In genomic region chr17:17922198-17922901, GRCh38 we compare ENCODE assay signal across 13 cellular contexts. TPM values are rescaled to one million over a fixed set of nuclear protein-coding genes. Genes with fewer than 3 reads are reported as not detected.
DNase-seq lines count a peak whose midpoint lies in the region; ATAC-seq and TF ChIP-seq lines count a peak whose summit lies in the region.
"Had no signal": no experiment of that assay in that cellular context is flagged by ENCODE, and none has a peak within 500 bp of the region (broad histone marks: within the 10 kb centered on the region; RNA-seq: fewer than 3 reads in every experiment).

No MANE protein-coding gene starts in this region.

- H3K4me3 ChIP-seq in SK-N-SH (ENCODE audit: low read depth in 2 of 2, low read length in 1 of 2) (no peak overlapping the region), fibroblast of lung (replicated peaks in 1 of 4; ENCODE audit: control extremely low read depth in 1 of 4, insufficient read depth in 1 of 4, low read depth in 3 of 4, low read length in 4 of 4) (no peak overlapping the region), parathyroid adenoma (ENCODE audit: low read depth, low read length) (no peak overlapping the region)
- H3K4me3 ChIP-seq: thoracic aorta had no signal

- DNase-seq in DMS79 (lab: John Stamatoyannopoulos, UW) (peak; percentile 10), SK-N-SH (no peak), fibroblast of lung (ENCODE audit: low read depth in 2 of 2) (no peak), DMS53 (lab: John Stamatoyannopoulos, UW) (no peak), NK-92 (lab: John Stamatoyannopoulos, UW; ENCODE audit: unreplicated experiment) (no peak)
- DNase-seq in stimulated activated CD4-positive, alpha-beta T cell treated with anti-CD3 and anti-CD28 coated beads, Interleukin-1b, Interleukin-23, amount 100 ng/mL, for 48 hours: no peak
- DNase-seq: activated CD4-positive, alpha-beta T cell treated with anti-CD3 and anti-CD28 coated beads for 1 hour; effector CD4-positive, alpha-beta T cell; H7 had no signal

- H3K9me3 ChIP-seq in SK-N-SH (no peaks in the 10 kb centered on the region), fibroblast of lung (ENCODE audit: control insufficient read depth, insufficient read depth, low read depth, low read length) (no peaks in the 10 kb centered on the region), parathyroid adenoma (ENCODE audit: control insufficient read depth, low read length) (no peaks in the 10 kb centered on the region)
- H3K9me3 ChIP-seq: neutrophil, thoracic aorta had no signal

- no peak for ATAC-seq in GM21737 (IDR thresholded peaks at IDR 0.05; ENCODE audit: unreplicated experiment)

- no peak for TF ChIP-seq EP300 in SK-N-SH (IDR thresholded peaks at IDR 0.05; ENCODE audit: borderline replicate concordance in 1 of 2, low read depth in 1 of 2, low read length in 1 of 2)

- H3K4me1 ChIP-seq in SK-N-SH (ENCODE audit: control insufficient read depth in 1 of 2, insufficient read depth in 2 of 2, low read depth in 1 of 2, low read length in 1 of 2): peaks cover 15 to 38% of the 10 kb centered on the region in 2 experiments; a peak in 3 of 4 replicates
- H3K4me1 ChIP-seq in fibroblast of lung (ENCODE audit: control insufficient read depth, extremely low read depth, insufficient read depth, low read length): peaks cover 32% of the 10 kb centered on the region
- H3K4me1 ChIP-seq in parathyroid adenoma: peaks cover 17% of the 10 kb centered on the region

- H3K79me2 ChIP-seq in SK-N-SH (ENCODE audit: insufficient read depth) (peaks cover 76% of the 10 kb centered on the region), fibroblast of lung (ENCODE audit: control insufficient read depth, insufficient read depth, low read length) (peaks cover 13% of the 10 kb centered on the region), parathyroid adenoma (peaks cover 27% of the 10 kb centered on the region)

- peak overlapping the region; percentile 80 to 96 for H3K27ac ChIP-seq in SK-N-SH (ENCODE audit: low read depth in 2 of 2, low read length in 1 of 2)
- peak overlapping the region; percentile 66 for H3K27ac ChIP-seq in fibroblast of lung (ENCODE audit: insufficient read depth, low read length)
- H3K27ac ChIP-seq in parathyroid adenoma: peak overlapping the region; percentile 70
- H3K27ac ChIP-seq: neutrophil had no signal

- 87% methylated on average over 9 of the region's 9 CpGs for WGBS in SK-N-SH (ENCODE audit: low lambda C conversion rate)

- TF ChIP-seq CTCF in SK-N-SH (IDR thresholded peaks at IDR 0.05): no peak
- no peak for TF ChIP-seq CTCF in fibroblast of lung (conservative IDR thresholded peaks at IDR 0.05 in 1 of 2, IDR thresholded peaks at IDR 0.05 in 1 of 2; ENCODE audit: low read depth in 1 of 2, low read length in 2 of 2)
- TF ChIP-seq CTCF in parathyroid adenoma (IDR thresholded peaks at IDR 0.05): no peak

- H2AFZ ChIP-seq in SK-N-SH (ENCODE audit: low read depth) (no peak overlapping the region), fibroblast of lung (ENCODE audit: low read length) (no peak overlapping the region), parathyroid adenoma (peak overlapping the region; percentile 3)

- peaks cover 35% of the 10 kb centered on the region for H3F3A ChIP-seq in SK-N-SH (replicated peaks; ENCODE audit: insufficient read depth)

- TF ChIP-seq RAD21 in SK-N-SH (IDR thresholded peaks at IDR 0.05; ENCODE audit: low read length): no peak

- H3K27me3 ChIP-seq in SK-N-SH (ENCODE audit: insufficient read depth) (no peaks in the 10 kb centered on the region), fibroblast of lung (ENCODE audit: control insufficient read depth, insufficient read depth, low read length) (no peaks in the 10 kb centered on the region), parathyroid adenoma (ENCODE audit: control insufficient read depth, insufficient read depth, low read length) (no peaks in the 10 kb centered on the region)
- H3K27me3 ChIP-seq: neutrophil had no signal

- POLR2A ChIA-PET in SK-N-SH (lab: Yijun Ruan, JAX): no interaction called here

- no peaks in the 10 kb centered on the region for H4K20me1 ChIP-seq in SK-N-SH (ENCODE audit: insufficient read depth)
- H4K20me1 ChIP-seq in fibroblast of lung (ENCODE audit: control insufficient read depth, extremely low read depth, insufficient read depth, low read length): no peaks in the 10 kb centered on the region

- H3K9me2 ChIP-seq in SK-N-SH: no peaks in the 10 kb centered on the region

- peak overlapping the region; percentile 18; the same call in 1 of the 2 replicates for H3K9ac ChIP-seq in SK-N-SH
- peak overlapping the region; percentile 16 for H3K9ac ChIP-seq in fibroblast of lung (ENCODE audit: insufficient read depth, low read length)
- H3K9ac ChIP-seq in parathyroid adenoma: no peak overlapping the region

- H3K4me2 ChIP-seq in SK-N-SH (peak overlapping the region; percentile 67; the same call in 1 of the 2 replicates), fibroblast of lung (ENCODE audit: extremely low read depth, insufficient read depth, low read length) (no peak overlapping the region), parathyroid adenoma (ENCODE audit: low read length) (peak overlapping the region; percentile 22)

- H3K36me3 ChIP-seq in SK-N-SH (replicated peaks in 1 of 2; ENCODE audit: control insufficient read depth in 1 of 2, insufficient read depth in 2 of 2, low read length in 1 of 2) (no peaks in the 10 kb centered on the region), fibroblast of lung (ENCODE audit: control insufficient read depth, insufficient read depth, low read length) (no peaks in the 10 kb centered on the region), parathyroid adenoma (ENCODE audit: control insufficient read depth, insufficient read depth, low read length) (no peaks in the 10 kb centered on the region)
- H3K36me3 ChIP-seq: neutrophil, thoracic aorta had no signal

- CTCF ChIA-PET in SK-N-SH (lab: Yijun Ruan, JAX): interaction anchor here (0.8 to 6.0 kb wide), 6 partner anchors 20 to 172 kb away, joined by 3 to 158 read pairs (median 20); no protein-coding TSS in a partner anchor

TF ChIP-seq in SK-N-SH, 30 proteins besides CTCF, POLR2A, EP300 and RAD21 (continues in another document):
- no peak for TF ChIP-seq MXI1 (IDR thresholded peaks at IDR 0.05; ENCODE audit: low read depth, low read length)
- TF ChIP-seq REST (IDR thresholded peaks at IDR 0.05; ENCODE audit: low read depth, low read length): no peak
- TF ChIP-seq RFX5 (IDR thresholded peaks at IDR 0.05; ENCODE audit: low read length): no peak
- no peak for TF ChIP-seq EZH2phosphoT487 (IDR thresholded peaks at IDR 0.05; ENCODE audit: borderline replicate concordance, low read depth)
- TF ChIP-seq NFIC (IDR thresholded peaks at IDR 0.05; ENCODE audit: borderline replicate concordance): no peak
- TF ChIP-seq MEF2A (IDR thresholded peaks at IDR 0.05; ENCODE audit: borderline replicate concordance, low read depth): no peak
- TF ChIP-seq GABPA (IDR thresholded peaks at IDR 0.05; ENCODE audit: low read depth): no peak
- no peak for TF ChIP-seq POLR2AphosphoS5 (IDR thresholded peaks at IDR 0.05; ENCODE audit: low read depth, low read length)
- TF ChIP-seq TEAD4 (IDR thresholded peaks at IDR 0.05; ENCODE audit: borderline replicate concordance, insufficient read depth): no peak
- TF ChIP-seq FOXM1 (IDR thresholded peaks at IDR 0.05; ENCODE audit: low read depth): no peak
- no peak for TF ChIP-seq RXRA (IDR thresholded peaks at IDR 0.05; ENCODE audit: borderline replicate concordance, low read depth)
- no peak for TF ChIP-seq RCOR1 (IDR thresholded peaks at IDR 0.05; ENCODE audit: low read length)

RNA-seq across cellular contexts. Expression of gene TOM1L2, which starts 49.9 kb away (rescaled TPM):
- 85.4 and 91.7 TPM in 2 replicates for polyA plus RNA-seq in SK-N-SH (2012; rRNA removed)
- polyA plus RNA-seq in SK-N-SH (2012; cell fraction: cytosol; rRNA removed): 44.8 and 62.7 TPM in 2 replicates
- polyA plus RNA-seq in SK-N-SH (2012; cell fraction: nucleus; rRNA removed): 250 and 259 TPM in 2 replicates
- 15.7 and 33.9 TPM in 2 replicates for total RNA-seq in fibroblast of lung
- polyA plus RNA-seq in fibroblast of lung: 35.9 and 47.4 TPM in 2 replicates
- 34.3 and 40.2 TPM in 2 replicates for polyA plus RNA-seq in fibroblast of lung (2012)
- polyA minus RNA-seq in fibroblast of lung (ENCODE audit: low replicate concordance): 92.9 and 100 TPM in 2 replicates

RNA-seq across cellular contexts. Expression of gene DRC3, which starts 50.3 kb away (rescaled TPM):
- polyA plus RNA-seq in SK-N-SH (2012; rRNA removed) (3.6 and 5.5 TPM in 2 replicates), fibroblast of lung (0.27 and 0.37 TPM in 2 replicates)
- polyA plus RNA-seq in SK-N-SH (2012; cell fraction: cytosol; rRNA removed): 1.9 and 2.3 TPM in 2 replicates
- 19.0 and 26.4 TPM in 2 replicates for polyA plus RNA-seq in SK-N-SH (2012; cell fraction: nucleus; rRNA removed)
- 0.26 and 0.33 TPM in 2 replicates for total RNA-seq in fibroblast of lung
- polyA plus RNA-seq in fibroblast of lung (2012): 1.1 and 1.6 TPM in 2 replicates
- not detected in 2 replicates for polyA minus RNA-seq in fibroblast of lung (ENCODE audit: low replicate concordance)
